ENCODE assay signal across 8 cellular contexts in genomic region chr12:60494249-60494648, GRCh38.
DNase-seq lines count a peak whose midpoint lies in the region; FAIRE-seq and TF ChIP-seq lines count a peak whose summit lies in the region.

No MANE protein-coding gene starts in this region.

- no peak overlapping the region for H3K14ac ChIP-seq in neuronal stem cell (ENCODE audit: low read length)

- H3K4ac ChIP-seq in neuronal stem cell (ENCODE audit: low read length), result no peak overlapping the region

- H3K4me1 ChIP-seq in neuronal stem cell (ENCODE audit: control insufficient read depth in 2 of 2, insufficient read depth in 1 of 2, low read depth in 1 of 2, low read length in 2 of 2), result no peaks in the 10 kb centered on the region

- no peak overlapping the region for H2AK5ac ChIP-seq in neuronal stem cell (ENCODE audit: low read depth, low read length)

- H3K4me3 ChIP-seq in HL-60 (replicated peaks; ENCODE audit: insufficient read depth, low read length) (no peak overlapping the region), SK-N-MC (no peak overlapping the region), neuronal stem cell (ENCODE audit: low read length in 2 of 2) (no peak overlapping the region)

- TF ChIP-seq CTCF in D721Med (IDR thresholded peaks at IDR 0.05; ENCODE audit: insufficient read depth, missing control alignments) (peak; percentile 55), HL-60 (IDR thresholded peaks at IDR 0.05; ENCODE audit: insufficient read depth, low read length) (peak; percentile 25)

- FAIRE-seq in D721Med (lab: Jason Lieb, UNC), result peak; percentile 21
- no peak for FAIRE-seq in GM19239 (lab: Jason Lieb, UNC)

- no peak overlapping the region for H2BK12ac ChIP-seq in neuronal stem cell (ENCODE audit: low read length)

- no peaks in the 10 kb centered on the region for H3K27me3 ChIP-seq in HL-60 (ENCODE audit: insufficient read depth, poor library complexity, severe bottlenecking)
- H3K27me3 ChIP-seq in neuronal stem cell (ENCODE audit: control insufficient read depth in 3 of 3, insufficient read depth in 3 of 3, low read depth in 1 of 3, low read length in 3 of 3), result no peaks in the 10 kb centered on the region

- no peak overlapping the region for H3K4me2 ChIP-seq in neuronal stem cell (ENCODE audit: insufficient read depth, low read length, poor library complexity, severe bottlenecking)

- no peaks in the 10 kb centered on the region for H3K9me3 ChIP-seq in SK-N-MC (ENCODE audit: low read depth, low read length)
- H3K9me3 ChIP-seq in neuronal stem cell (replicated peaks in 1 of 2; ENCODE audit: control insufficient read depth in 2 of 2, insufficient read depth in 1 of 2, low read depth in 1 of 2, low read length in 2 of 2), result no peaks in the 10 kb centered on the region

- no peak overlapping the region for H3K23ac ChIP-seq in neuronal stem cell (ENCODE audit: low read depth, low read length, poor library complexity)

- no peak overlapping the region for H4K8ac ChIP-seq in neuronal stem cell (ENCODE audit: low read depth, low read length)

- H3K27ac ChIP-seq in HL-60 (replicated peaks), result no peak overlapping the region
- H3K27ac ChIP-seq in SK-N-MC, result no peak overlapping the region
- no peak overlapping the region for H3K27ac ChIP-seq in neuronal stem cell (replicated peaks; ENCODE audit: low read length)

- H3K9ac ChIP-seq in SK-N-MC (ENCODE audit: insufficient read length) (no peak overlapping the region), neuronal stem cell (ENCODE audit: low read depth, low read length, poor library complexity) (no peak overlapping the region)

- no peak overlapping the region for H4K91ac ChIP-seq in neuronal stem cell (ENCODE audit: low read depth, low read length, poor library complexity)

- no CpG with 5 or more reads among the region's 2 CpGs for WGBS in neuronal stem cell (ENCODE audit: extremely low coverage in 2 of 2, insufficient read length in 2 of 2, insufficient replicate concordance in 1 of 2), 2 donors

- H2BK5ac ChIP-seq in neuronal stem cell (ENCODE audit: low read length), result no peak overlapping the region

- H2BK120ac ChIP-seq in neuronal stem cell (ENCODE audit: low read depth, low read length), result no peak overlapping the region

- H3K36me3 ChIP-seq in SK-N-MC (ENCODE audit: insufficient read depth, low read length) (no peaks in the 10 kb centered on the region), neuronal stem cell (replicated peaks in 1 of 2; ENCODE audit: control insufficient read depth in 2 of 2, insufficient read depth in 2 of 2, low read length in 2 of 2) (no peaks in the 10 kb centered on the region)

- no peak overlapping the region for H3K18ac ChIP-seq in neuronal stem cell (ENCODE audit: low read length)

- no peak overlapping the region for H2AFZ ChIP-seq in neuronal stem cell (ENCODE audit: low read length)

- no peak overlapping the region for H2BK15ac ChIP-seq in neuronal stem cell (ENCODE audit: low read length)

- H3K79me1 ChIP-seq in neuronal stem cell (ENCODE audit: low read depth, low read length), result no peaks in the 10 kb centered on the region

- DNase-seq in D721Med (ENCODE audit: insufficient read length, low spot score), result no peak
- peak in 1 of 2 experiments; percentile 2 for DNase-seq in HL-60 (ENCODE audit: low read depth in 1 of 2, low spot score in 1 of 2)
- peak; percentile 26 for DNase-seq in SK-N-MC (ENCODE audit: low read depth, low spot score)
- DNase-seq in inferior parietal cortex (ENCODE audit: extremely low spot score), result peak; percentile 38
- no peak for DNase-seq in neuronal stem cell (ENCODE audit: low spot score)
- DNase-seq in GM19239 (ENCODE audit: insufficient read length, low spot score), result no peak
- no peak for DNase-seq in activated gamma-delta T cell (lab: John Stamatoyannopoulos, UW)
- DNase-seq in effector CD8-positive, alpha-beta T cell (lab: John Stamatoyannopoulos, UW), result no peak

Comparison
In these comparisons a context has a peak if more than half of its experiments do, and no peak if none do; other contexts are left out.
1. DNase-seq: peak in SK-N-MC (single experiment) and inferior parietal cortex (single experiment); none in D721Med (single experiment), neuronal stem cell (single experiment), GM19239 (single experiment), activated gamma-delta T cell (single experiment) and effector CD8-positive, alpha-beta T cell (single experiment).